ENCODE assay signal across 1 cellular context in the genomic region with DNA sequence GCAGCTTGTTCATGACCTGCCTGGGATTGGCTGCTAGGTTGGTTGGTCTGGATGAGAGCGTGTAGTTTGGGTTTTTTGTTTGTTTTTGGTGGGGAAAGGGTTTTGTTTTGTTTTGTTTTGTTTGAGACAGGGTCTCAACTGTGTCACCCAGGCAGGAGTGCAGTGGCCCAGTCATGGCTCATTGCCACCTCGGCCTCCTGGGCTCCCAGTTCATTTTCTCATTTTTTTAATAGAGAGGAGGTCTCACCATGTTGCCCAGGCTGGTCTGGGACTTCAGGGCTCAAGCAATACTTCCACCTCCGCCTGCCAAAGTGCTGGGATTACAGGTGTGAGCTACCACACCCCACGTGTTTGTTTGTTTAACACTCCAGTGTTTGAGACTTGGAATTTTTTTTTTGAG.
TF ChIP-seq lines count a peak whose summit lies in the region.

No MANE protein-coding gene starts in this region.

TF ChIP-seq in WTC11, 78 proteins besides CTCF, POLR2A, EP300 and RAD21 (continued from another document):
- TF ChIP-seq, protein P1, sequence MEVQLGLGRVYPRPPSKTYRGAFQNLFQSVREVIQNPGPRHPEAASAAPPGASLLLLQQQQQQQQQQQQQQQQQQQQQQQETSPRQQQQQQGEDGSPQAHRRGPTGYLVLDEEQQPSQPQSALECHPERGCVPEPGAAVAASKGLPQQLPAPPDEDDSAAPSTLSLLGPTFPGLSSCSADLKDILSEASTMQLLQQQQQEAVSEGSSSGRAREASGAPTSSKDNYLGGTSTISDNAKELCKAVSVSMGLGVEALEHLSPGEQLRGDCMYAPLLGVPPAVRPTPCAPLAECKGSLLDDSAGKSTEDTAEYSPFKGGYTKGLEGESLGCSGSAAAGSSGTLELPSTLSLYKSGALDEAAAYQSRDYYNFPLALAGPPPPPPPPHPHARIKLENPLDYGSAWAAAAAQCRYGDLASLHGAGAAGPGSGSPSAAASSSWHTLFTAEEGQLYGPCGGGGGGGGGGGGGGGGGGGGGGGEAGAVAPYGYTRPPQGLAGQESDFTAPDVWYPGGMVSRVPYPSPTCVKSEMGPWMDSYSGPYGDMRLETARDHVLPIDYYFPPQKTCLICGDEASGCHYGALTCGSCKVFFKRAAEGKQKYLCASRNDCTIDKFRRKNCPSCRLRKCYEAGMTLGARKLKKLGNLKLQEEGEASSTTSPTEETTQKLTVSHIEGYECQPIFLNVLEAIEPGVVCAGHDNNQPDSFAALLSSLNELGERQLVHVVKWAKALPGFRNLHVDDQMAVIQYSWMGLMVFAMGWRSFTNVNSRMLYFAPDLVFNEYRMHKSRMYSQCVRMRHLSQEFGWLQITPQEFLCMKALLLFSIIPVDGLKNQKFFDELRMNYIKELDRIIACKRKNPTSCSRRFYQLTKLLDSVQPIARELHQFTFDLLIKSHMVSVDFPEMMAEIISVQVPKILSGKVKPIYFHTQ (CRISPR knock-in tag; IDR thresholded peaks at IDR 0.05) = no peak
- TF ChIP-seq ZNF219 (CRISPR knock-in tag; IDR thresholded peaks at IDR 0.05; ENCODE audit: borderline replicate concordance) (no peak), CREB1 (CRISPR knock-in tag; IDR thresholded peaks at IDR 0.05) (no peak), ZNF138 (CRISPR knock-in tag; conservative IDR thresholded peaks at IDR 0.05) (no peak), NR3C1 (CRISPR knock-in tag; conservative IDR thresholded peaks at IDR 0.05; ENCODE audit: low read depth) (no peak)
- TF ChIP-seq, protein P2, sequence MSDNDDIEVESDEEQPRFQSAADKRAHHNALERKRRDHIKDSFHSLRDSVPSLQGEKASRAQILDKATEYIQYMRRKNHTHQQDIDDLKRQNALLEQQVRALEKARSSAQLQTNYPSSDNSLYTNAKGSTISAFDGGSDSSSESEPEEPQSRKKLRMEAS (CRISPR knock-in tag; IDR thresholded peaks at IDR 0.05) = no peak
